25 cellular contexts compared by ENCODE assay signal in the genomic region with DNA sequence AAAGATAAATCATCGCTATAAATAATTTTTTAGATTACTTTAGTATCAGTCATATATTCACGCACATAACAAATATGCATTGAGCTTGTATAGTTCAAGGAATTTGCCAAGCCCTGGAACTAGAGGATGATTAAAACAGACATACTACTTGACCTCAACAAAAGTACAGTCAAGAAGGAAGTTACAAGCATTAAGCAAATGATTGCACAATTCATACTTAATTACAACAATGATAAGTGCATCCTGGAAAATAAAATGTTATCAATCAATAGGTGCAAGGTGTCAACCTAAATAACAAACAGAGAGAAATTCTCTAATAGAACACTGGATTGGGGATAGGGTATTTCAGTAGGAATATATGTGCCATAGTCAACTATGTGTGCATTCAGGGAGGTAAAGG.
"Had no signal": no experiment of that assay in that cellular context is flagged by ENCODE, and none has a peak within 500 bp of the region (broad histone marks: within the 10 kb centered on the region; RNA-seq: fewer than 3 reads in every experiment).

No MANE protein-coding gene starts in this region.

- DNase-seq: hippocampal formation; kidney; left colon; left lung; midbrain; mucosa of descending colon; naive thymus-derived CD4-positive, alpha-beta T cell; ovary; stimulated activated CD4-positive, alpha-beta T cell treated with anti-CD3 and anti-CD28 coated beads, Interleukin-12 subunit alpha, Interleukin-12 subunit beta, amount 100 ng/mL, for 4 hours; stimulated activated CD4-positive, alpha-beta T cell treated with anti-CD3 and anti-CD28 coated beads, Interleukin-15, amount 100 ng/mL, for 24 hours; stimulated activated CD4-positive, alpha-beta T cell treated with anti-CD3 and anti-CD28 coated beads, Interleukin-4, amount 100 ng/mL, for 24 hours; stimulated activated naive CD4-positive, alpha-beta T cell; tibial artery; trophoblast cell; upper lobe of right lung had no signal

- H3K4me1 ChIP-seq: left lung, right atrium auricular region, suprapubic skin, tibial artery, upper lobe of right lung had no signal

- H3K36me3 ChIP-seq: left lung, ovary, right atrium auricular region, suprapubic skin, thoracic aorta, tibial artery, upper lobe of right lung had no signal

- ATAC-seq: left colon; left lung; mucosa of descending colon; naive thymus-derived CD4-positive, alpha-beta T cell; natural killer cell treated with Interleukin-12 subunit alpha and Interleukin-12 subunit beta and Interleukin-15 and Interleukin-18, amount 100 ng/mL, for 72 hours; sciatic nerve; stimulated activated effector memory CD8-positive, alpha-beta T cell treated with anti-CD3 and anti-CD28 coated beads, Interleukin-12 subunit alpha, Interleukin-12 subunit beta, amount 100 ng/mL, for 72 hours; upper lobe of right lung had no signal

- FAIRE-seq: islet of Langerhans, kidney, urothelium cell line had no signal

- H3K9me3 ChIP-seq: mucosa of descending colon, ovary, suprapubic skin, thoracic aorta, tibial artery, upper lobe of right lung had no signal

- H3K27ac ChIP-seq: left lung, ovary, right atrium auricular region, skin epidermis, suprapubic skin, thoracic aorta, tibial artery, upper lobe of right lung had no signal

- H3K27me3 ChIP-seq: left lung, ovary, right atrium auricular region, suprapubic skin, tibial artery, upper lobe of right lung had no signal

- H3K4me3 ChIP-seq: left lung, lung, mucosa of descending colon, ovary, right atrium auricular region, skin epidermis, suprapubic skin, thoracic aorta, tibial artery, upper lobe of right lung had no signal
